8 cellular contexts compared by ENCODE assay signal in the genomic region with DNA sequence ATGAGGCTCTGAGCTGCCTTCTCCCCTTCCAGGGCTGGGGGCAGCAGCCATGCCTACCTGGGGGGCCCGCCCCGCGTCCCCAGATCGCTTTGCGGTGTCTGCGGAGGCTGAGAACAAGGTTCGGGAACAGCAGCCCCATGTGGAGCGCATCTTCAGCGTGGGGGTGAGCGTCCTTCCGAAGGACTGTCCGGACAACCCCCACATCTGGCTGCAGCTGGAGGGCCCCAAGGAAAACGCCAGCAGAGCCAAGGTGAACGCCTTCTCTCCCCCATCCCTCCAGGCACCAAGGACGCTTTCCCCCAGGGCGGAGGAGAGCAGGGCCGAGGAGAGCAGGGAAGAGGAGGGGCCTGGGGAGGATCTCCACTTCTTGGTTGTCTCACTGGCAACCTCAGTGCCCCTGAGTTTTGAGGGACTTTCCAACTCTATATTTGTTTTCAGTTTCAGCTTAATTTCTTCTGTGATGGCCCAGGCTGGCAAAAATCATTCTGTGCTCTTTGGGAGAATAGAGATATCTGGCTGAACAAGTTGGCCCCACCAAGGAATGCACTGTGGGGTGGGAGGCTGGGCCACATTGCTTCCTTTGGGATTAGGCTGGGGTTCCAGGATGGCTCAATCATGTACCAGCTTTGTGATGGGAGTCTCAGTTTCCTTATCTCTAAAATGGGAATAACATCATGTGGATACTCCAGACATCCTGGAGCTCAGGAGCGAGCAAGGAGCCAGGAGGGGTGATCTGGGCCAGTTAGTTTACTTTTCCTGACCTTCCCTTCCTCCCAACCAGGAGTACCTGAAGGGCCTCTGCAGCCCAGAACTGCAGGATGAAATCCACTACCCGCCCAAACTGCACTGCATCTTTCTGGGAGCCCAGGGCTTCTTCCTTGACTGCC. TPM values are rescaled to one million over a fixed set of nuclear protein-coding genes. Genes with fewer than 3 reads are reported as not detected.
A peak's percentile ranks its signal among the peaks of the same experiment; 100 is the strongest.
DNase-seq lines count a peak whose midpoint lies in the region; ATAC-seq and TF ChIP-seq lines count a peak whose summit lies in the region.

No MANE protein-coding gene starts in this region.

- TF ChIP-seq POLR2A in right lobe of liver (IDR thresholded peaks at IDR 0.05): no peak

- peaks cover 29% of the 10 kb centered on the region for H3K79me2 ChIP-seq in DOHH2 (ENCODE audit: control insufficient read depth, low read length)

- H3K4me3 ChIP-seq in DOHH2 (ENCODE audit: low read length) (peak overlapping the region; percentile 94), cardiac fibroblast (replicated peaks in 1 of 2; ENCODE audit: low read depth in 2 of 2, low read length in 2 of 2) (peak overlapping the region; percentile 83 to 84), right lobe of liver (peak overlapping the region; percentile 61 to 84 (median 82))

- H3K4me2 ChIP-seq in DOHH2 (ENCODE audit: low read length): peak overlapping the region; percentile 94

- ATAC-seq in HG02571 (IDR thresholded peaks at IDR 0.05; ENCODE audit: unreplicated experiment) (peak; percentile 47), right lobe of liver (peak in 1 of 4 donors; percentile 11)

- TF ChIP-seq CTCF in DOHH2 (IDR thresholded peaks at IDR 0.05; ENCODE audit: low read depth, low read length, poor library complexity, severe bottlenecking): no peak
- TF ChIP-seq CTCF in cardiac fibroblast (IDR thresholded peaks at IDR 0.05; ENCODE audit: low read depth, low read length): no peak
- TF ChIP-seq CTCF in right lobe of liver (IDR thresholded peaks at IDR 0.05): no peak

- H3F3A ChIP-seq in DOHH2 (ENCODE audit: control insufficient read depth, insufficient read depth): no peaks in the 10 kb centered on the region

- WGBS in right lobe of liver (ENCODE audit: insufficient coverage, low coverage, low lambda C conversion rate, missing lambda C conversion rate): 43% methylated on average over 1 of the region's 19 CpGs

- H3K36me3 ChIP-seq in DOHH2 (ENCODE audit: control insufficient read depth, low read length) (peaks cover 34% of the 10 kb centered on the region), right lobe of liver (peaks cover 0 to 27% (median 9%) of the 10 kb centered on the region in 4 donors)

- intact Hi-C loops in right lobe of liver (cut with DNase I): loop anchor here (5.0 kb wide), 2 partner anchors 64 to 99 kb away; a partner anchor contains a TSS

- peaks cover 6% of the 10 kb centered on the region; the same call in 1 of the 2 replicates for H4K20me1 ChIP-seq in DOHH2 (ENCODE audit: control insufficient read depth, insufficient read depth, low read depth, low read length)

- no peaks in the 10 kb centered on the region for H3K9me3 ChIP-seq in DOHH2 (ENCODE audit: control insufficient read depth, insufficient read depth, low read length)
- H3K9me3 ChIP-seq in right lobe of liver: no peaks in the 10 kb centered on the region

- peak overlapping the region; percentile 64 for H3K27ac ChIP-seq in DOHH2 (ENCODE audit: low read depth, low read length)
- H3K27ac ChIP-seq in right lobe of liver: peak overlapping the region; percentile 95 to 99 (median 97)

- H3K4me1 ChIP-seq in DOHH2 (ENCODE audit: control insufficient read depth, low read length): peaks cover 40% of the 10 kb centered on the region
- peaks cover 0 to 44% (median 17%) of the 10 kb centered on the region in 4 donors for H3K4me1 ChIP-seq in right lobe of liver

- H3K27me3 ChIP-seq in DOHH2 (ENCODE audit: control insufficient read depth, low read length) (no peaks in the 10 kb centered on the region), right lobe of liver (no peaks in the 10 kb centered on the region)

- no peaks in the 10 kb centered on the region for H3K9me2 ChIP-seq in DOHH2 (replicated peaks; ENCODE audit: control insufficient read depth, low read length)

- peak in 4 of 5 experiments; percentile 51 to 82 (median 60) for DNase-seq in T-helper 2 cell
- DNase-seq in cardiac fibroblast (ENCODE audit: low read depth in 2 of 2): peak; percentile 73 to 76
- DNase-seq in right lobe of liver: peak in 1 of 3 donors; percentile 37
- peak; percentile 81 for DNase-seq in stimulated activated CD8-positive, alpha-beta memory T cell treated with anti-CD3 and anti-CD28 coated beads, Interleukin-4, amount 100 ng/mL, for 48 hours
- DNase-seq in NCI-H2196 treated with DMSO at 0.1 percent for 48 hours (lab: John Stamatoyannopoulos, UW; ENCODE audit: unreplicated experiment): no peak
- no peak for DNase-seq in medulla oblongata (ENCODE audit: extremely low spot score)

RNA-seq across cellular contexts. Expression of a gene that starts 1.2 kb away (rescaled TPM):
- total RNA-seq in right lobe of liver: 10 to 100 TPM; 19.6 to 24.9 (median 21.4) TPM

RNA-seq across cellular contexts. Expression of a gene that starts 1.5 kb away (rescaled TPM):
- total RNA-seq in right lobe of liver: 1 to 10 TPM in 4 of 6 experiments, under 1 TPM in 2; 0.74 to 1.8 (median 1.2) TPM

RNA-seq across cellular contexts. Expression of a gene that starts 11.7 kb away (rescaled TPM):
- total RNA-seq in right lobe of liver: 10 to 100 TPM; 24.9 to 32.8 (median 28.3) TPM

RNA-seq across cellular contexts. Expression of a gene that starts 32.1 kb away (rescaled TPM):
- total RNA-seq in right lobe of liver: 1 to 10 TPM; 1.8 to 6.1 (median 2.7) TPM

Comparison
In these comparisons a context has a peak if more than half of its experiments do, and no peak if none do; other contexts are left out.
1. DNase-seq: peak in T-helper 2 cell (4 of 5), cardiac fibroblast (2 of 2) and stimulated activated CD8-positive, alpha-beta memory T cell treated with anti-CD3 and anti-CD28 coated beads, Interleukin-4, amount 100 ng/mL, for 48 hours (single experiment); none in NCI-H2196 treated with DMSO at 0.1 percent for 48 hours (single experiment) and medulla oblongata (single experiment).
2. Peak in every context shown above with its lines, with median percentiles within 50 percentile points of each other: H3K4me3 ChIP-seq.